ENCODE assay signal across 16 cellular contexts in the genomic region with DNA sequence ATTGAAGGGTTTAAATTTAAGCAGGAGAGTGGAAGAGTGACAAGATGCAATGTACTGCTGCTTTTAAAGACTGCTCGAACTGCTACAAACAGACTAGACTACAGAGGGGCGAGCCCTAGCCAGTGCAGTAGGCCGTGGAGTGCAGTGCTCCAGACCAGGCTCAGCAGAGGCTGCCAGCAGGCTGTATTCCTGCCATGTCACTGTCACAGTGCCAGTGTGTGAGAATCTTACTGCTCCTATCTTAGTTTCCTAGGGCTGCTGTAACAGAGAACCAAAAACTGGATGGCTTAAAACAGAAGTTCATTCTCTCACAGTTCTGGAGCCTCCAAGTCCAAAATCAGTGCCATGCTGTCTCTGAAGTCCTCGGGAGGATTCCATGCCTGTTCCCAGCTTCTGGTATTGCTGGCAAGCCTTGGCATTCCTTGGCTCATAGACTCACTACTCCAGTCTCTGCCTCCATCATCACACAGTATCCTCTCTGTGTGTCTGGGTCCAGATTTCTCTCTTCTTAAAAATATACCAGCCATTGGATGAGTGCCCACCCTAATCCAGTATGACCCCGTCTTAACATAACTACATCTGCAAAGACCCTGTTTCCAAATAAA.
DNase-seq lines count a peak whose midpoint lies in the region; ATAC-seq and TF ChIP-seq lines count a peak whose summit lies in the region.
"Had no signal": no experiment of that assay in that cellular context is flagged by ENCODE, and none has a peak within 500 bp of the region (broad histone marks: within the 10 kb centered on the region; RNA-seq: fewer than 3 reads in every experiment).

No MANE protein-coding gene starts in this region.

- H3K4me1 Mint-ChIP-seq in CD8-positive, alpha-beta memory T cell: peaks cover 0 to 4% (median 0%) of the 10 kb centered on the region in 3 donors
- peaks cover 10 to 14% of the 10 kb centered on the region in 2 donors for H3K4me1 Mint-ChIP-seq in effector memory CD8-positive, alpha-beta T cell (ENCODE audit: low read depth in 2 of 2)

- in situ Hi-C loops in gastrocnemius medialis (cut with MboI; ENCODE audit: low sequenced_read_pairs in 4 of 4): no loop called here

- no peaks in the 10 kb centered on the region for H3K36me3 ChIP-seq in CD8-positive, alpha-beta memory T cell (ENCODE audit: insufficient read depth, low read length)
- H3K36me3 ChIP-seq in ascending aorta (no peaks in the 10 kb centered on the region), left ventricle myocardium inferior (peaks cover 4% of the 10 kb centered on the region), gastrocnemius medialis (no peaks in the 10 kb centered on the region)
- H3K36me3 ChIP-seq: uterus had no signal

- no peak overlapping the region for H3K4me3 ChIP-seq in CD8-positive, alpha-beta memory T cell (ENCODE audit: low read length)
- H3K4me3 ChIP-seq in ascending aorta: no peak overlapping the region
- H3K4me3 ChIP-seq in left ventricle myocardium inferior: no peak overlapping the region
- no peak overlapping the region for H3K4me3 ChIP-seq in gastrocnemius medialis
- H3K4me3 ChIP-seq: skin epidermis, uterus had no signal

- CTCF ChIA-PET in CD8-positive, alpha-beta memory T cell (lab: Charles Lee): no interaction called here

- TF ChIP-seq CTCF in ascending aorta (IDR thresholded peaks at IDR 0.05) (no peak), left ventricle myocardium inferior (IDR thresholded peaks at IDR 0.05; ENCODE audit: borderline replicate concordance) (no peak), gastrocnemius medialis (IDR thresholded peaks at IDR 0.05 in 4 of 5, conservative IDR thresholded peaks at IDR 0.05 in 1 of 5) (no peak)

- TF ChIP-seq POLR2A in gastrocnemius medialis (IDR thresholded peaks at IDR 0.05): no peak

- no peaks in the 10 kb centered on the region for H3K9me3 ChIP-seq in CD8-positive, alpha-beta memory T cell (ENCODE audit: low read length)
- no peaks in the 10 kb centered on the region for H3K9me3 ChIP-seq in ascending aorta
- no peaks in the 10 kb centered on the region for H3K9me3 ChIP-seq in left ventricle myocardium inferior (replicated peaks)
- no peaks in the 10 kb centered on the region for H3K9me3 ChIP-seq in gastrocnemius medialis
- H3K9me3 ChIP-seq: uterus had no signal

- H3K4me3 Mint-ChIP-seq in CD8-positive, alpha-beta memory T cell: no peak overlapping the region
- no peak overlapping the region for H3K4me3 Mint-ChIP-seq in effector memory CD8-positive, alpha-beta T cell
- H3K4me3 Mint-ChIP-seq: activated naive CD8-positive, alpha-beta T cell had no signal

- H3K27ac Mint-ChIP-seq in CD8-positive, alpha-beta memory T cell: peak overlapping the region in 6 of 8 donors; percentile 11 to 92 (median 58)
- H3K27ac Mint-ChIP-seq in effector memory CD8-positive, alpha-beta T cell: peak overlapping the region in 1 of 2 donors; percentile 73
- H3K27ac Mint-ChIP-seq: activated naive CD8-positive, alpha-beta T cell had no signal

- H3K27me3 ChIP-seq in CD8-positive, alpha-beta memory T cell (ENCODE audit: insufficient read depth, low read length, poor library complexity, severe bottlenecking): no peaks in the 10 kb centered on the region
- H3K27me3 ChIP-seq in ascending aorta (no peaks in the 10 kb centered on the region), left ventricle myocardium inferior (ENCODE audit: low read depth) (no peaks in the 10 kb centered on the region), gastrocnemius medialis (no peaks in the 10 kb centered on the region)
- H3K27me3 ChIP-seq: uterus had no signal

- no peak overlapping the region for H3K27ac ChIP-seq in CD8-positive, alpha-beta memory T cell (ENCODE audit: low read depth, low read length)
- peak overlapping the region; percentile 78 to 81 for H3K27ac ChIP-seq in ascending aorta
- peak overlapping the region; percentile 47 for H3K27ac ChIP-seq in left ventricle myocardium inferior (replicated peaks)
- H3K27ac ChIP-seq in gastrocnemius medialis: peak overlapping the region in 2 of 4 donors; percentile 11 to 21
- H3K27ac ChIP-seq: uterus had no signal

- POLR2A ChIA-PET in CD8-positive, alpha-beta memory T cell (lab: Charles Lee): no interaction called here

- no peaks in the 10 kb centered on the region for H3K9me3 Mint-ChIP-seq in CD8-positive, alpha-beta memory T cell
- H3K9me3 Mint-ChIP-seq in effector memory CD8-positive, alpha-beta T cell: no peaks in the 10 kb centered on the region

- H3K36me3 Mint-ChIP-seq in CD8-positive, alpha-beta memory T cell: peaks cover 0 to 55% (median 10%) of the 10 kb centered on the region in 3 donors
- H3K36me3 Mint-ChIP-seq in effector memory CD8-positive, alpha-beta T cell (ENCODE audit: insufficient read depth): peaks cover 8% of the 10 kb centered on the region

- intact Hi-C loops in ascending aorta (cut with DNase I): loop anchor here (2.0 kb wide), 1 partner anchor 180 kb away; a partner anchor contains a TSS
- intact Hi-C loops in left ventricle myocardium inferior (cut with micrococcal nuclease): no loop called here
- intact Hi-C loops in gastrocnemius medialis (cut with DNase I; ENCODE audit: low total_unique reads): no loop called here

- H3K27me3 Mint-ChIP-seq in CD8-positive, alpha-beta memory T cell: no peaks in the 10 kb centered on the region
- no peaks in the 10 kb centered on the region for H3K27me3 Mint-ChIP-seq in effector memory CD8-positive, alpha-beta T cell
- H3K27me3 Mint-ChIP-seq: activated naive CD8-positive, alpha-beta T cell had no signal

- no peaks in the 10 kb centered on the region for H3K4me1 ChIP-seq in CD8-positive, alpha-beta memory T cell (ENCODE audit: insufficient read depth, low read length)
- H3K4me1 ChIP-seq in ascending aorta: peaks cover 15 to 51% of the 10 kb centered on the region in 2 donors
- H3K4me1 ChIP-seq in left ventricle myocardium inferior: peaks cover 68% of the 10 kb centered on the region
- peaks cover 12 to 16% of the 10 kb centered on the region in 2 donors for H3K4me1 ChIP-seq in gastrocnemius medialis
- H3K4me1 ChIP-seq: uterus had no signal

- no peak for DNase-seq in CD8-positive, alpha-beta memory T cell
- DNase-seq in ascending aorta (ENCODE audit: low spot score in 2 of 2) (peak in 1 of 2 donors; percentile 66), left ventricle myocardium inferior (peak; percentile 46), gastrocnemius medialis (peak in 1 of 2 donors; percentile 18), DMS114 treated with DMSO at 0.1 percent for 48 hours (lab: John Stamatoyannopoulos, UW; ENCODE audit: unreplicated experiment) (no peak), NOMO-1 (lab: John Stamatoyannopoulos, UW; ENCODE audit: unreplicated experiment in 2 of 2) (no peak)
- DNase-seq in effector memory CD8-positive, alpha-beta T cell: no peak
- DNase-seq: activated CD4-positive, CD25-positive, alpha-beta regulatory T cell treated with anti-CD3 and anti-CD28 coated beads, Interleukin-2, amount 50 U/mL, for 72 hours; foreskin melanocyte; NCI-H1092 treated with DMSO at 0.1 percent for 48 hours; NK-92 treated with Interleukin-12 subunit alpha and Interleukin-12 subunit beta, amount 100 ng/mL, for 24 hours; SHP77; uterus had no signal

- ATAC-seq in gastrocnemius medialis: peak; percentile 19
- no peak for ATAC-seq in effector memory CD8-positive, alpha-beta T cell (replicated peaks)
- no peak for ATAC-seq in HG03469 (IDR thresholded peaks at IDR 0.05; ENCODE audit: unreplicated experiment)

Comparison
In these comparisons a context has a peak if more than half of its experiments do, and no peak if none do; other contexts are left out.
1. ATAC-seq: peak in gastrocnemius medialis (2 of 2); none in effector memory CD8-positive, alpha-beta T cell (single experiment) and HG03469 (single experiment).